In genomic region chr4:27278615-27279014, GRCh38 we compare ENCODE assay signal across 11 cellular contexts.
DNase-seq lines count a peak whose midpoint lies in the region; ATAC-seq and TF ChIP-seq lines count a peak whose summit lies in the region.
"Had no signal": no experiment of that assay in that cellular context is flagged by ENCODE, and none has a peak within 500 bp of the region (broad histone marks: within the 10 kb centered on the region; RNA-seq: fewer than 3 reads in every experiment).

No MANE protein-coding gene starts in this region.

- H3K27me3 Mint-ChIP-seq in mesothelial cell of epicardium (ENCODE audit: low read depth), result peaks cover 22% of the 10 kb centered on the region
- peaks cover 0 to 20% (median 6%) of the 10 kb centered on the region in 5 donors for H3K27me3 Mint-ChIP-seq in naive thymus-derived CD8-positive, alpha-beta T cell

- H3K9me3 Mint-ChIP-seq in mesothelial cell of epicardium, result no peaks in the 10 kb centered on the region
- H3K9me3 Mint-ChIP-seq in naive thymus-derived CD8-positive, alpha-beta T cell, result peaks cover 0 to 17% (median 2%) of the 10 kb centered on the region in 9 donors

- no peak for TF ChIP-seq CTCF in astrocyte of the spinal cord (IDR thresholded peaks at IDR 0.05; ENCODE audit: low read depth, low read length)
- no peak for TF ChIP-seq CTCF in mesothelial cell of epicardium (IDR thresholded peaks at IDR 0.05; ENCODE audit: unreplicated experiment)

- ATAC-seq in sciatic nerve, result no peak
- no peak for ATAC-seq in naive thymus-derived CD8-positive, alpha-beta T cell
- ATAC-seq: naive thymus-derived CD4-positive, alpha-beta T cell had no signal

- H3K4me3 Mint-ChIP-seq in mesothelial cell of epicardium, result no peak overlapping the region
- H3K4me3 Mint-ChIP-seq in naive thymus-derived CD8-positive, alpha-beta T cell, result no peak overlapping the region
- H3K4me3 Mint-ChIP-seq: naive thymus-derived CD4-positive, alpha-beta T cell had no signal

- POLR2A ChIA-PET in naive thymus-derived CD8-positive, alpha-beta T cell (lab: Charles Lee), result no interaction called here

- DNase-seq in EH (ENCODE audit: low read depth) (peak; percentile 64), astrocyte of the spinal cord (ENCODE audit: low read depth, low spot score) (peak; percentile 33), mesothelial cell of epicardium (ENCODE audit: low spot score in 2 of 2, unreplicated experiment in 2 of 2) (peak; percentile 39 to 68), G401 (ENCODE audit: low spot score) (no peak), sciatic nerve (ENCODE audit: low spot score) (no peak), NCI-H1694 (lab: John Stamatoyannopoulos, UW) (no peak)
- peak; percentile 24 for DNase-seq in Jurkat, Clone E6-1 (ENCODE audit: low read depth, low spot score)
- no peak for DNase-seq in naive thymus-derived CD8-positive, alpha-beta T cell
- DNase-seq: esophagus squamous epithelium; naive thymus-derived CD4-positive, alpha-beta T cell; NCI-H446 had no signal

- H3K27ac Mint-ChIP-seq in mesothelial cell of epicardium, result no peak overlapping the region
- H3K27ac Mint-ChIP-seq in naive thymus-derived CD8-positive, alpha-beta T cell, result no peak overlapping the region
- H3K27ac Mint-ChIP-seq: naive thymus-derived CD4-positive, alpha-beta T cell had no signal

- H3K4me1 Mint-ChIP-seq in mesothelial cell of epicardium, result no peaks in the 10 kb centered on the region
- no peaks in the 10 kb centered on the region for H3K4me1 Mint-ChIP-seq in naive thymus-derived CD8-positive, alpha-beta T cell
- H3K4me1 Mint-ChIP-seq: naive thymus-derived CD4-positive, alpha-beta T cell had no signal

- no peak overlapping the region for H3K4me3 ChIP-seq in Jurkat, Clone E6-1 (ENCODE audit: low read length)
- no peak overlapping the region for H3K4me3 ChIP-seq in astrocyte of the spinal cord (ENCODE audit: low read depth, low read length)
- H3K4me3 ChIP-seq: esophagus squamous epithelium had no signal

- H3K36me3 Mint-ChIP-seq in mesothelial cell of epicardium, result no peaks in the 10 kb centered on the region
- H3K36me3 Mint-ChIP-seq in naive thymus-derived CD8-positive, alpha-beta T cell, result no peaks in the 10 kb centered on the region
- H3K36me3 Mint-ChIP-seq: naive thymus-derived CD4-positive, alpha-beta T cell had no signal

- intact Hi-C loops in sciatic nerve (cut with DNase I), result no loop called here

- in situ Hi-C loops in astrocyte of the spinal cord (cut with HindIII; ENCODE audit: low sequenced_read_pairs), result no loop called here
- in situ Hi-C loops in G401 (cut with HindIII; ENCODE audit: low sequenced_read_pairs), result no loop called here

Comparison
In these comparisons a context has a peak if more than half of its experiments do, and no peak if none do; other contexts are left out.
1. DNase-seq: peak in EH (single experiment), Jurkat, Clone E6-1 (single experiment), astrocyte of the spinal cord (single experiment) and mesothelial cell of epicardium (2 of 2); none in G401 (single experiment), sciatic nerve (single experiment), NCI-H1694 (single experiment) and naive thymus-derived CD8-positive, alpha-beta T cell (0 of 10).